8 cellular contexts compared by ENCODE assay signal in genomic region chr18:23812566-23813440, GRCh38.
DNase-seq lines count a peak whose midpoint lies in the region; ATAC-seq and TF ChIP-seq lines count a peak whose summit lies in the region.

No MANE protein-coding gene starts in this region.

- no peak overlapping the region for H3K27ac Mint-ChIP-seq in CD4-positive, CD25-positive, alpha-beta regulatory T cell

- H3K4me3 ChIP-seq in CD4-positive, CD25-positive, alpha-beta regulatory T cell (ENCODE audit: low read depth, low read length): no peak overlapping the region
- no peak overlapping the region for H3K4me3 ChIP-seq in HUES6 (ENCODE audit: low read depth, low read length)
- H3K4me3 ChIP-seq in fibroblast of pulmonary artery (replicated peaks; ENCODE audit: low read depth, low read length): no peak overlapping the region
- H3K4me3 ChIP-seq in smooth muscle cell: no peak overlapping the region

- H3K9ac ChIP-seq in HUES6 (ENCODE audit: low read length): no peak overlapping the region
- H3K9ac ChIP-seq in smooth muscle cell (ENCODE audit: low read depth): no peak overlapping the region

- no peaks in the 10 kb centered on the region for H3K9me3 ChIP-seq in CD4-positive, CD25-positive, alpha-beta regulatory T cell (ENCODE audit: control insufficient read depth in 2 of 2, low read length in 2 of 2)
- no peaks in the 10 kb centered on the region for H3K9me3 ChIP-seq in HUES6 (ENCODE audit: control insufficient read depth, insufficient read depth, low read depth, low read length)
- no peaks in the 10 kb centered on the region for H3K9me3 ChIP-seq in smooth muscle cell (replicated peaks; ENCODE audit: low read depth)

- H3K27me3 ChIP-seq in CD4-positive, CD25-positive, alpha-beta regulatory T cell (ENCODE audit: control insufficient read depth, insufficient read depth, low read length): peaks cover 2% of the 10 kb centered on the region
- H3K27me3 ChIP-seq in HUES6 (ENCODE audit: control insufficient read depth, insufficient read depth, low read length) (no peaks in the 10 kb centered on the region), smooth muscle cell (ENCODE audit: low read depth) (peaks cover 6% of the 10 kb centered on the region)

- no peak overlapping the region for H3K4me2 ChIP-seq in smooth muscle cell

- no peaks in the 10 kb centered on the region for H3K79me2 ChIP-seq in smooth muscle cell (ENCODE audit: low read depth)

- TF ChIP-seq CTCF in fibroblast of pulmonary artery (IDR thresholded peaks at IDR 0.05; ENCODE audit: low read length, missing control alignments) (peak; percentile 54), smooth muscle cell (IDR thresholded peaks at IDR 0.05; ENCODE audit: borderline replicate concordance, insufficient read depth, poor library complexity, severe bottlenecking) (peak; percentile 66)

- H3K27ac ChIP-seq in CD4-positive, CD25-positive, alpha-beta regulatory T cell (ENCODE audit: insufficient read depth, low read length, poor library complexity, severe bottlenecking): no peak overlapping the region
- H3K27ac ChIP-seq in HUES6 (ENCODE audit: low read depth, low read length): 0 out of 2 replicates have a peak overlapping the region, but pooled peaks have one; percentile 25
- H3K27ac ChIP-seq in smooth muscle cell (ENCODE audit: low read depth): no peak overlapping the region

- H3K27me3 Mint-ChIP-seq in CD4-positive, CD25-positive, alpha-beta regulatory T cell: no peaks in the 10 kb centered on the region

- H3K36me3 ChIP-seq in CD4-positive, CD25-positive, alpha-beta regulatory T cell (ENCODE audit: control insufficient read depth, insufficient read depth, low read length): no peaks in the 10 kb centered on the region
- H3K36me3 ChIP-seq in HUES6 (ENCODE audit: control insufficient read depth, insufficient read depth, low read length): no peaks in the 10 kb centered on the region
- H3K36me3 ChIP-seq in smooth muscle cell (ENCODE audit: low read depth): no peaks in the 10 kb centered on the region

- H3K36me3 Mint-ChIP-seq in CD4-positive, CD25-positive, alpha-beta regulatory T cell: no peaks in the 10 kb centered on the region

- no peak overlapping the region for H2AFZ ChIP-seq in smooth muscle cell (ENCODE audit: low read depth)

- no peaks in the 10 kb centered on the region for H4K20me1 ChIP-seq in smooth muscle cell (ENCODE audit: low read depth)

- peaks cover 0 to 13% (median 7%) of the 10 kb centered on the region in 4 donors for H3K4me1 Mint-ChIP-seq in CD4-positive, CD25-positive, alpha-beta regulatory T cell

- DNase-seq in CD4-positive, CD25-positive, alpha-beta regulatory T cell: peak in 2 of 3 donors; percentile 35 to 51
- DNase-seq in RKO (ENCODE audit: low spot score) (peak; percentile 41), fibroblast of pulmonary artery (ENCODE audit: low read depth) (peak; percentile 48), smooth muscle cell (lab: John Stamatoyannopoulos, UW; ENCODE audit: unreplicated experiment) (no peak), GM19238 (ENCODE audit: insufficient read length, low spot score) (no peak)

- peak; percentile 28 to 54 for ATAC-seq in CD4-positive, CD25-positive, alpha-beta regulatory T cell (ENCODE audit: low read depth in 2 of 2)
- no peak for ATAC-seq in GM19463 (IDR thresholded peaks at IDR 0.05; ENCODE audit: unreplicated experiment)
- no peak for ATAC-seq in GM21528 (IDR thresholded peaks at IDR 0.05; ENCODE audit: low FRiP score, unreplicated experiment)

- 23% methylated on average over 4 of the region's 4 CpGs for WGBS in smooth muscle cell (ENCODE audit: low lambda C conversion rate)

- no peaks in the 10 kb centered on the region for H3K4me1 ChIP-seq in CD4-positive, CD25-positive, alpha-beta regulatory T cell (ENCODE audit: control insufficient read depth, insufficient read depth, low read length, poor library complexity, severe bottlenecking)
- H3K4me1 ChIP-seq in HUES6 (ENCODE audit: control insufficient read depth, insufficient read depth, low read length) (peaks cover 18% of the 10 kb centered on the region; the same call in 1 of the 2 replicates), smooth muscle cell (ENCODE audit: low read depth) (no peaks in the 10 kb centered on the region)

- no peaks in the 10 kb centered on the region for H3F3A ChIP-seq in smooth muscle cell (ENCODE audit: low read depth)

- H3K9me3 Mint-ChIP-seq in CD4-positive, CD25-positive, alpha-beta regulatory T cell: no peaks in the 10 kb centered on the region

- H3K4me3 Mint-ChIP-seq in CD4-positive, CD25-positive, alpha-beta regulatory T cell: no peak overlapping the region

Comparison
In these comparisons a context has a peak if more than half of its experiments do, and no peak if none do; other contexts are left out.
1. ATAC-seq: peak in CD4-positive, CD25-positive, alpha-beta regulatory T cell (2 of 2); none in GM19463 (single experiment) and GM21528 (single experiment).
2. DNase-seq: peak in CD4-positive, CD25-positive, alpha-beta regulatory T cell (2 of 3), RKO (single experiment) and fibroblast of pulmonary artery (single experiment); none in smooth muscle cell (single experiment) and GM19238 (single experiment).